In the genomic region with DNA sequence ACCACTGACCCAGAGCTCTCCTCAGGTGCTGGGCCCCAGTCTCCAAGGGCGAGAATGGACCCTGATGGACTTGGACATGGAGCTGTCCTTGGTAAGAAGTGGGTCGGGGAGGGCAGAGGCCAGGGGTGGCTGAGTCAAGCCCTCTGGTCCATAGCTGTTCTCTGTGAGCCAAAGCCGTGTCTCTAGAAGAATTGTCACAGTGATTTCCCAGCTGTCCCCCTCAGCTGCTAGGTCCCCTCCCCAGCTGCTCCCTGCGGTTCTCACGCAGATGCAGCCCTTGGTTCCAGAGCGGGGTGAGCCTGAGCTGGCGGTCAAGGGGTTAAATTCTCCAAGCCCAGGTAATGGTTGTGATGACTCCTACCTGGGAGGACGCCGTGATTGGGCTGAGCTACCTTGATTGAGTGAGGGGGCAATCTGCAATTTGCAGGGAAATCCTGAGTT, we compare ENCODE assay signal across 15 cellular contexts. TPM values are rescaled to one million over a fixed set of nuclear protein-coding genes. Genes with fewer than 3 reads are reported as not detected.
A peak's percentile ranks its signal among the peaks of the same experiment; 100 is the strongest.
DNase-seq lines count a peak whose midpoint lies in the region; ATAC-seq and TF ChIP-seq lines count a peak whose summit lies in the region.
"Had no signal": no experiment of that assay in that cellular context is flagged by ENCODE, and none has a peak within 500 bp of the region (broad histone marks: within the 10 kb centered on the region; RNA-seq: fewer than 3 reads in every experiment).

No MANE protein-coding gene starts in this region.

- no peak for DNase-seq in PC-9
- DNase-seq in glutamatergic neuron, result peak; percentile 22
- DNase-seq in prostate gland (ENCODE audit: low spot score), result no peak
- no peak for DNase-seq in effector memory CD8-positive, alpha-beta T cell
- no peak for DNase-seq in middle frontal gyrus (ENCODE audit: extremely low spot score, low spot score)
- no peak for DNase-seq in stimulated activated CD4-positive, alpha-beta T cell treated with anti-CD3 and anti-CD28 coated beads, Interleukin-4, amount 100 ng/mL, for 24 hours
- DNase-seq: cortex of kidney, NCI-H2171, occipital lobe had no signal

- H3K36me3 Mint-ChIP-seq in glutamatergic neuron (ENCODE audit: unreplicated experiment), result peaks cover 5% of the 10 kb centered on the region
- peaks cover 5% of the 10 kb centered on the region for H3K36me3 Mint-ChIP-seq in effector memory CD8-positive, alpha-beta T cell (ENCODE audit: insufficient read depth)
- H3K36me3 Mint-ChIP-seq: CD4-positive, CD25-positive, alpha-beta regulatory T cell had no signal

- H3K27me3 Mint-ChIP-seq in glutamatergic neuron (ENCODE audit: unreplicated experiment), result peaks cover 34% of the 10 kb centered on the region
- peaks cover 36 to 71% of the 10 kb centered on the region in 2 donors for H3K27me3 Mint-ChIP-seq in effector memory CD8-positive, alpha-beta T cell

- H3K9me3 ChIP-seq in ES-I3 (ENCODE audit: control insufficient read depth, insufficient read depth, low read length), result no peaks in the 10 kb centered on the region; the same call in 1 of the 2 replicates
- H3K9me3 ChIP-seq in PC-9 (ENCODE audit: insufficient read depth, low read depth), result no peaks in the 10 kb centered on the region
- no peaks in the 10 kb centered on the region for H3K9me3 ChIP-seq in prostate gland

- no peak overlapping the region for H3K27ac ChIP-seq in PC-9
- H3K27ac ChIP-seq in prostate gland, result peak overlapping the region; percentile 93 to 96

- H3K27ac Mint-ChIP-seq in glutamatergic neuron (ENCODE audit: unreplicated experiment), result no peak overlapping the region
- H3K27ac Mint-ChIP-seq in effector memory CD8-positive, alpha-beta T cell, result no peak overlapping the region
- H3K27ac Mint-ChIP-seq: activated CD8-positive, alpha-beta T cell treated with anti-CD3 and anti-CD28 coated beads, Interleukin-2, amount 10 ng/mL, durations not matched to agents 7 days and 5 days; activated naive CD8-positive, alpha-beta T cell treated with anti-CD3 and anti-CD28 coated beads, Interleukin-2, amount 10 ng/mL, durations not matched to agents 7 days and 5 days; CD4-positive, CD25-positive, alpha-beta regulatory T cell had no signal

- intact Hi-C loops in PC-9 (cut with micrococcal nuclease; ENCODE audit: unreplicated experiment) (no loop called here), prostate gland (cut with DNase I) (no loop called here)

- peak overlapping the region; percentile 98 for H3K4me2 ChIP-seq in PC-9

- peaks cover 7% of the 10 kb centered on the region for H3K9me3 Mint-ChIP-seq in glutamatergic neuron (ENCODE audit: unreplicated experiment)
- no peaks in the 10 kb centered on the region for H3K9me3 Mint-ChIP-seq in effector memory CD8-positive, alpha-beta T cell
- H3K9me3 Mint-ChIP-seq: activated naive CD8-positive, alpha-beta T cell treated with anti-CD3 and anti-CD28 coated beads, Interleukin-2, amount 10 ng/mL, durations not matched to agents 7 days and 5 days had no signal

- POLR2A ChIA-PET in PC-9 (lab: Charles Lee; ENCODE audit: unreplicated experiment), result no interaction called here

- peaks cover 46% of the 10 kb centered on the region for H3F3A ChIP-seq in PC-9 (ENCODE audit: insufficient read depth, low read depth)

- H3K9me2 ChIP-seq in PC-9 (ENCODE audit: insufficient read depth), result no peaks in the 10 kb centered on the region

- TF ChIP-seq POLR2A in prostate gland (IDR thresholded peaks at IDR 0.05), result no peak

- no peak overlapping the region for H3K4me3 ChIP-seq in PC-9
- H3K4me3 ChIP-seq in prostate gland, result no peak overlapping the region

- H3K79me2 ChIP-seq in PC-9 (ENCODE audit: low read depth), result peaks cover 15% of the 10 kb centered on the region; the same call in 1 of the 2 replicates

- no peak for TF ChIP-seq CTCF in PC-9 (conservative IDR thresholded peaks at IDR 0.05)
- no peak for TF ChIP-seq CTCF in glutamatergic neuron (IDR thresholded peaks at IDR 0.05; ENCODE audit: partially characterized antibody, unreplicated experiment)
- no peak for TF ChIP-seq CTCF in prostate gland (IDR thresholded peaks at IDR 0.05)

- H2AFZ ChIP-seq in PC-9, result no peak overlapping the region

- WGBS in prostate gland, result 54% methylated on average over 9 of the region's 9 CpGs

- H3K4me1 Mint-ChIP-seq in glutamatergic neuron (ENCODE audit: low read depth, unreplicated experiment), result peaks cover 9% of the 10 kb centered on the region
- H3K4me1 Mint-ChIP-seq in effector memory CD8-positive, alpha-beta T cell (ENCODE audit: low read depth in 2 of 2), result peaks cover 25 to 31% of the 10 kb centered on the region in 2 donors

- CTCF ChIA-PET in PC-9 (lab: Charles Lee), result interaction anchor here (0.6 to 0.7 kb wide), 3 partner anchors 15 to 147 kb away, joined by 3 to 4 read pairs (median 4); no protein-coding TSS in a partner anchor

- H3K4me3 Mint-ChIP-seq in glutamatergic neuron (ENCODE audit: unreplicated experiment), result peak overlapping the region; percentile 61
- no peak overlapping the region for H3K4me3 Mint-ChIP-seq in effector memory CD8-positive, alpha-beta T cell

- BruUV-seq in PC-9 (replicated peaks; lab: Mats Ljungman, UMichigan), result no TSS peak

- peaks cover 3% of the 10 kb centered on the region; the same call in 1 of the 2 replicates for H3K4me1 ChIP-seq in ES-I3 (ENCODE audit: insufficient read depth, low read length)
- peaks cover 32% of the 10 kb centered on the region for H3K4me1 ChIP-seq in PC-9 (replicated peaks; ENCODE audit: insufficient read depth)
- H3K4me1 ChIP-seq in prostate gland (replicated peaks), result peaks cover 17% of the 10 kb centered on the region

- ATAC-seq in effector memory CD8-positive, alpha-beta T cell (replicated peaks), result no peak
- ATAC-seq in HG03457 (IDR thresholded peaks at IDR 0.05; ENCODE audit: unreplicated experiment), result no peak
- ATAC-seq: activated CD8-positive, alpha-beta T cell treated with anti-CD3 and anti-CD28 coated beads, Interleukin-2, amount 10 ng/mL, durations not matched to agents 7 days and 5 days; left colon had no signal

- no peaks in the 10 kb centered on the region for H4K20me1 ChIP-seq in PC-9 (ENCODE audit: insufficient read depth)

- H3K27me3 ChIP-seq in PC-9 (ENCODE audit: insufficient read depth, low read depth) (no peaks in the 10 kb centered on the region), prostate gland (replicated peaks; ENCODE audit: insufficient read depth) (no peaks in the 10 kb centered on the region)

- peak overlapping the region; percentile 61; the same call in 1 of the 2 replicates for H3K9ac ChIP-seq in ES-I3 (ENCODE audit: low read depth, low read length)

- H3K36me3 ChIP-seq in ES-I3 (ENCODE audit: insufficient read depth, low read length) (no peaks in the 10 kb centered on the region), PC-9 (ENCODE audit: low read depth) (no peaks in the 10 kb centered on the region), prostate gland (no peaks in the 10 kb centered on the region)

RNA-seq across cellular contexts. Expression of a gene that starts 1.3 kb away (rescaled TPM):
- total RNA-seq in PC-9 (2021) (68.0 and 76.8 TPM in 2 replicates), glutamatergic neuron (ENCODE audit: unreplicated experiment) (8.8 TPM), prostate gland (100 to 1,000 TPM in 1 of 2 donors, 10 to 100 TPM in 1; 60.8 to 129 TPM)

RNA-seq across cellular contexts. Expression of a gene that starts 4.5 kb away (rescaled TPM):
- total RNA-seq in PC-9 (2021) (96.9 and 100 TPM in 2 replicates), glutamatergic neuron (ENCODE audit: unreplicated experiment) (7.2 TPM), prostate gland (100 to 1,000 TPM; 109 to 137 TPM)

RNA-seq across cellular contexts. Expression of a gene that starts 9.3 kb away (rescaled TPM):
- total RNA-seq in PC-9 (2021) (53.2 and 54.4 TPM in 2 replicates), glutamatergic neuron (ENCODE audit: unreplicated experiment) (3.1 TPM), prostate gland (100 to 1,000 TPM in 1 of 2 donors, 10 to 100 TPM in 1; 67.9 to 124 TPM)

RNA-seq across cellular contexts. Expression of a gene that starts 9.3 kb away (rescaled TPM):
- 38.0 and 50.3 TPM in 2 replicates for total RNA-seq in PC-9 (2021)
- total RNA-seq in glutamatergic neuron (ENCODE audit: unreplicated experiment), result 1.0 TPM
- 10 to 100 TPM; 33.3 to 56.3 TPM for total RNA-seq in prostate gland

RNA-seq across cellular contexts. Expression of a gene that starts 14.7 kb away (rescaled TPM):
- total RNA-seq in PC-9 (2021) (21.7 and 24.6 TPM in 2 replicates), glutamatergic neuron (ENCODE audit: unreplicated experiment) (197 TPM), prostate gland (10 to 100 TPM; 13.9 to 28.9 TPM)

Comparison
In these comparisons a context has a peak if more than half of its experiments do, and no peak if none do; other contexts are left out.
1. RNA of a gene that starts 4.5 kb away (total RNA-seq): 109 to 137 TPM in prostate gland and 96.9 to 100 TPM in PC-9; 7.2 TPM in glutamatergic neuron (single experiment); every median in the first group is over 10 times any median in the second.
2. RNA of a gene that starts 9.3 kb away (total RNA-seq): 67.9 to 124 TPM in prostate gland and 53.2 to 54.4 TPM in PC-9; 3.1 TPM in glutamatergic neuron (single experiment); every median in the first group is over 10 times any median in the second.